In the genomic region with DNA sequence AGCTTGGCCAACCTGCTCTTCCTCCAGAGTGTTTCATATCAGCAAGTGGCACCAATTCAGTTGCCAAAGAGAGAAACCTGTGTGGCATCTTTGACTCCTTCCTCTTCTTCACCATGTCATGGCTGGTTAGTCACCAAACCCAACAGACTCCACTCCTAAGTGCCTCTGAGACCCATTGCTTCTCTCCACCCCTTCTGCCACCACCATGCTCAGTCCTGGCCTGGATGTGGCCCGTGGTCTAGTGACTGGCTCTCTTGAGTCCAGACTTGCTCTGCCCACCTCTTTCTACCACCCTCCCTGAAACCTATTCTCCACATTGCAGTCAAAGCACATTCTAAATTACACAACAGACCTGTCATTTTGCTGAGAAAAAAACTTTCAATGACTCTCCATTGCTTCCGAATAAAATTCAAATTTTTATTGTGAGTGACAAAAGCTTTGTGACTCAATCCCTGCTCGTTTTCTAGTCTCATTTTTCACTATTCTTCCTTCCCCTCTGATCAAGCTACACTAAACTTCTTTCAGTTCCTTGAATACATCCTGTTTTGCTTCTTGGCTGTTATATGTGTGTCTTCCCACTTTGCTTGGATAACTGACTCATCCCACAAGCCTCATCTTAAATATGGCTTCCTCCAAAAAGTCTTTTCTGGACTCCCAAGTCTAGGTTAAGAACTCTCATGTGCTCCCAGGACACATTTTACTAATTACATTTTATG, we compare ENCODE assay signal across 17 cellular contexts. TPM values are rescaled to one million over a fixed set of nuclear protein-coding genes. Genes with fewer than 3 reads are reported as not detected.
DNase-seq lines count a peak whose midpoint lies in the region; ATAC-seq, FAIRE-seq and TF ChIP-seq lines count a peak whose summit lies in the region.
"Had no signal": no experiment of that assay in that cellular context is flagged by ENCODE, and none has a peak within 500 bp of the region (broad histone marks: within the 10 kb centered on the region; RNA-seq: fewer than 3 reads in every experiment).

No MANE protein-coding gene starts in this region.

- H3K36me3 Mint-ChIP-seq in activated T-helper 2 cell treated with anti-CD3 and anti-CD28 coated beads, Interferon-gamma antibody, Interleukin-2, Interleukin-4, amounts not matched to agents 10 μg/mL and 5 μg/mL and 100 μg/mL, durations not matched to agents 14 hours and 24 hours and 36 hours (ENCODE audit: low read depth) = peaks cover 27% of the 10 kb centered on the region
- H3K36me3 Mint-ChIP-seq: CD8-positive, alpha-beta T cell had no signal

- no peak overlapping the region for H3K4me3 Mint-ChIP-seq in activated T-helper 2 cell treated with anti-CD3 and anti-CD28 coated beads, Interferon-gamma antibody, Interleukin-2, Interleukin-4, amounts not matched to agents 10 μg/mL and 5 μg/mL and 100 μg/mL, durations not matched to agents 14 hours and 24 hours and 36 hours (ENCODE audit: low read depth)
- H3K4me3 Mint-ChIP-seq: activated T-helper 1 cell treated with anti-CD3 and anti-CD28 coated beads, Interleukin-12 subunit alpha, Interleukin-12 subunit beta, Interleukin-2, Interleukin-4 antibody, amounts not matched to agents 30 ng/mL and 10 ng/mL and 1 ng/mL, durations not matched to agents 14 hours and 24 hours and 36 hours; CD8-positive, alpha-beta T cell had no signal

- no peak for TF ChIP-seq CTCF in osteoblast (IDR thresholded peaks at IDR 0.05; ENCODE audit: extremely low read depth, low read depth, low read length)

- no peaks in the 10 kb centered on the region for H4K20me1 ChIP-seq in BLaER1 treated with 17β-estradiol and CSF1 and Interleukin-3, amounts not matched to agents 10 nM and 100 nM
- no peaks in the 10 kb centered on the region for H4K20me1 ChIP-seq in osteoblast (ENCODE audit: insufficient read depth, low read length)

- H3K9me3 Mint-ChIP-seq in activated T-helper 2 cell treated with anti-CD3 and anti-CD28 coated beads, Interferon-gamma antibody, Interleukin-2, Interleukin-4, amounts not matched to agents 10 μg/mL and 5 μg/mL and 100 μg/mL, durations not matched to agents 14 hours and 24 hours and 36 hours = peaks cover 34% of the 10 kb centered on the region

- no peak for ATAC-seq in HG02852 (IDR thresholded peaks at IDR 0.05; ENCODE audit: unreplicated experiment)
- ATAC-seq in HG03432 (IDR thresholded peaks at IDR 0.05; ENCODE audit: unreplicated experiment) = no peak
- ATAC-seq: CD8-positive, alpha-beta T cell had no signal

- in situ Hi-C loops in ACHN (cut with HindIII; ENCODE audit: low pct_ligation_motif_present, low pct_unique_long_range_greater_than_20kb, low sequenced_read_pairs) = no loop called here

- peaks cover 17 to 44% (median 31%) of the 10 kb centered on the region in 11 experiments for H3K9me3 ChIP-seq in BLaER1 treated with 17β-estradiol and CSF1 and Interleukin-3, amounts not matched to agents 10 nM and 100 nM (replicated peaks in 1 of 11)
- H3K9me3 ChIP-seq in osteoblast (ENCODE audit: low read depth, low read length) = peaks cover 2% of the 10 kb centered on the region
- H3K9me3 ChIP-seq: suprapubic skin had no signal

- DNase-seq in GM12891 (ENCODE audit: insufficient read length, low spot score) (no peak), osteoblast (ENCODE audit: insufficient read length, low spot score, missing footprints) (peak; percentile 76), NCI-H1436 treated with DMSO at 0.1 percent for 48 hours (lab: John Stamatoyannopoulos, UW) (no peak), ACHN (no peak)
- DNase-seq in activated T-helper 2 cell treated with anti-CD3 and anti-CD28 coated beads, Interferon-gamma antibody, Interleukin-2, Interleukin-4, amounts not matched to agents 10 μg/mL and 5 μg/mL and 100 μg/mL, durations not matched to agents 14 hours and 24 hours and 36 hours (ENCODE audit: low spot score) = no peak
- DNase-seq: CD8-positive, alpha-beta T cell; GOT3; NCI-H1930; NCI-H69; Right ventricle myocardium superior had no signal

- peak overlapping the region; percentile 22 to 85 (median 62); a peak in 21 of 22 replicates for H3K4me2 ChIP-seq in BLaER1 treated with 17β-estradiol and CSF1 and Interleukin-3, amounts not matched to agents 10 nM and 100 nM
- H3K4me2 ChIP-seq in osteoblast (ENCODE audit: insufficient read depth, low read length) = peak overlapping the region; percentile 12

- H3K9ac ChIP-seq in BLaER1 treated with 17β-estradiol and CSF1 and Interleukin-3, amounts not matched to agents 10 nM and 100 nM = peak overlapping the region in 7 of 11 experiments; percentile 9 to 67 (median 32); a peak in 10 of 22 replicates

- H3K27me3 ChIP-seq in BLaER1 treated with 17β-estradiol and CSF1 and Interleukin-3, amounts not matched to agents 10 nM and 100 nM = no peaks in the 10 kb centered on the region
- H3K27me3 ChIP-seq in osteoblast (ENCODE audit: insufficient read depth, low read length) = no peaks in the 10 kb centered on the region
- H3K27me3 ChIP-seq: suprapubic skin had no signal

- no peak for TF ChIP-seq POLR2A in GM12891 (IDR thresholded peaks at IDR 0.05; ENCODE audit: low read depth, low read length)

- FAIRE-seq in GM12891 (lab: Jason Lieb, UNC) = peak; percentile 88

- no peaks in the 10 kb centered on the region for H3K27me3 Mint-ChIP-seq in activated T-helper 2 cell treated with anti-CD3 and anti-CD28 coated beads, Interferon-gamma antibody, Interleukin-2, Interleukin-4, amounts not matched to agents 10 μg/mL and 5 μg/mL and 100 μg/mL, durations not matched to agents 14 hours and 24 hours and 36 hours (ENCODE audit: low read depth)

- peaks cover 8 to 28% (median 19%) of the 10 kb centered on the region in 10 experiments for H3K4me1 ChIP-seq in BLaER1 treated with 17β-estradiol and CSF1 and Interleukin-3, amounts not matched to agents 10 nM and 100 nM
- H3K4me1 ChIP-seq in osteoblast (ENCODE audit: insufficient read depth, low read length) = peaks cover 6% of the 10 kb centered on the region
- H3K4me1 ChIP-seq: suprapubic skin had no signal

- no peaks in the 10 kb centered on the region; a peak in 1 of 22 replicates for H3K36me3 ChIP-seq in BLaER1 treated with 17β-estradiol and CSF1 and Interleukin-3, amounts not matched to agents 10 nM and 100 nM
- no peaks in the 10 kb centered on the region for H3K36me3 ChIP-seq in osteoblast (ENCODE audit: insufficient read depth, low read length)
- H3K36me3 ChIP-seq: suprapubic skin had no signal

- peak overlapping the region; percentile 58 for H2AFZ ChIP-seq in osteoblast (ENCODE audit: low read length)

- peaks cover 13% of the 10 kb centered on the region for H3K4me1 Mint-ChIP-seq in activated T-helper 2 cell treated with anti-CD3 and anti-CD28 coated beads, Interferon-gamma antibody, Interleukin-2, Interleukin-4, amounts not matched to agents 10 μg/mL and 5 μg/mL and 100 μg/mL, durations not matched to agents 14 hours and 24 hours and 36 hours (ENCODE audit: low read depth)

- H3K4me3 ChIP-seq in BLaER1 treated with 17β-estradiol and CSF1 and Interleukin-3, amounts not matched to agents 10 nM and 100 nM = 0 out of 20 replicates have a peak overlapping the region, but pooled peaks of 1 of the 10 experiments have one; percentile 1
- H3K4me3 ChIP-seq in osteoblast (ENCODE audit: insufficient read depth, low read length) = no peak overlapping the region
- H3K4me3 ChIP-seq: suprapubic skin had no signal

- peak overlapping the region in 9 of 11 experiments; percentile 35 to 85 (median 68); a peak in 17 of 22 replicates for H3K27ac ChIP-seq in BLaER1 treated with 17β-estradiol and CSF1 and Interleukin-3, amounts not matched to agents 10 nM and 100 nM
- no peak overlapping the region for H3K27ac ChIP-seq in osteoblast (ENCODE audit: low read depth, low read length)
- H3K27ac ChIP-seq: HL-60, suprapubic skin had no signal

- no peaks in the 10 kb centered on the region for H3K79me2 ChIP-seq in osteoblast (ENCODE audit: insufficient read depth, low read length)

- H3K27ac Mint-ChIP-seq in activated T-helper 2 cell treated with anti-CD3 and anti-CD28 coated beads, Interferon-gamma antibody, Interleukin-2, Interleukin-4, amounts not matched to agents 10 μg/mL and 5 μg/mL and 100 μg/mL, durations not matched to agents 14 hours and 24 hours and 36 hours = peak overlapping the region; percentile 6
- H3K27ac Mint-ChIP-seq: activated T-helper 1 cell treated with anti-CD3 and anti-CD28 coated beads, Interleukin-12 subunit alpha, Interleukin-12 subunit beta, Interleukin-2, Interleukin-4 antibody, amounts not matched to agents 30 ng/mL and 10 ng/mL and 1 ng/mL, durations not matched to agents 14 hours and 24 hours and 36 hours; CD8-positive, alpha-beta T cell had no signal

- intact Hi-C loops in activated T-helper 2 cell treated with anti-CD3 and anti-CD28 coated beads, Interferon-gamma antibody, Interleukin-2, Interleukin-4, amounts not matched to agents 10 μg/mL and 5 μg/mL and 100 μg/mL, durations not matched to agents 14 hours and 24 hours and 36 hours (cut with micrococcal nuclease) = no loop called here

TF ChIP-seq in GM12891, 5 proteins besides CTCF, POLR2A, EP300 and RAD21:
- no peak for TF ChIP-seq TAF1 (IDR thresholded peaks at IDR 0.05; ENCODE audit: low read depth, low read length)
- TF ChIP-seq SPI1 (IDR thresholded peaks at IDR 0.05; ENCODE audit: low read depth, low read length) = peak; percentile 46
- no peak for TF ChIP-seq POU2F2 (IDR thresholded peaks at IDR 0.05; ENCODE audit: low read depth, low read length)
- TF ChIP-seq POLR2AphosphoS5 (IDR thresholded peaks at IDR 0.05; ENCODE audit: low read depth, low read length) = no peak
- TF ChIP-seq PAX5 (IDR thresholded peaks at IDR 0.05; ENCODE audit: insufficient read depth, low read length, severe bottlenecking) = no peak

RNA-seq across cellular contexts. Expression of a gene that starts 12.0 kb away (rescaled TPM):
- 22.4 TPM for polyA plus RNA-seq in GM12891 (2012; ENCODE audit: low read depth, missing spikeins)
- 4.4 and 5.0 TPM in 2 replicates for total RNA-seq in activated T-helper 2 cell treated with anti-CD3 and anti-CD28 coated beads, Interferon-gamma antibody, Interleukin-2, Interleukin-4, amounts not matched to agents 10 μg/mL and 5 μg/mL and 100 μg/mL, durations not matched to agents 14 hours and 24 hours and 36 hours
- total RNA-seq in osteoblast = 0.72 and 0.88 TPM in 2 replicates
- total RNA-seq: CD8-positive, alpha-beta T cell; G401; Right ventricle myocardium superior had no signal
